1 cellular context compared by ENCODE assay signal in the genomic region with DNA sequence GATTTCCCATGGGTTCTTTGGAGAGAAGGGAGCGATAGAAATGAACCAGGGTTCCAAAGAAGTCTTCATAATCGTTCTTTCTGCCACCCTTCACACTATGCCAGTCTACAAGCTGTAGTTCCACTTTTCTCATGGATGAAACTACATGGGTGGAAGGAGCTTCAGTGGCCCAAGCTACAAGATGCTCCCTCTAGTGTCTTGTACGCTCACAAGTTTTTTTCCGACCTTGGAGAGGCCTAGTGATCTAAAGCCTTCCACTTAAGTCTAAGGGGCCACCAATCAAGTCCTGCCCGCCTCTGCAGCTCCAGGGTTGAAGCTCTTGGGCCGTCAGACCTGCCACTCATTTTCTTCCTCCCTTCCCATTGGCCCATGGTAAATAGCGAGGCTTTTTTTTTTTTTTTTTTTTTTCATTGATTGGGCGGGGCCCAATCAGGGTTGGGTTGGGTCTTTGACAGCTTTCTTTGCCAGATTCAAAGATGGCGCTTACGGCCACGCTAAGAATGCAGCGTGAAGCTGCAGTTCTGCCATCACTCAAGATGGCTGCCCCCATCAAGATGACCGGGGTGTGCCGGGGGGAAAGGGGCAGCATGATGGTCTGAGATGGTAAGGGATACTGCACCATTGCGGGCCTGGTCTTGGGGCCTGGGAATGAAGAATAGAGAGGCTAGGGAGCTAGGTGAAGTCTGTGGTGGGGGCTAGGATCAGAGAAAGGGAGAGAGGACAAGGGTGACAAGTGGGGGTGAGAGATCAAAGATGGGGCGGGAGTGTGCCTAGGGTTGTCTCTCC.
TF ChIP-seq lines count a peak whose summit lies in the region.

Gene TOMM40L (plus strand): TSS at position 527 of the 786 bp plus-strand sequence. CDS start 430 bp downstream, outside the sequence.

TF ChIP-seq in GM12878, 131 proteins besides CTCF, POLR2A, EP300 and RAD21 (continued from another document and continues in another):
- TF ChIP-seq NR2C2 (IDR thresholded peaks at IDR 0.05; ENCODE audit: borderline replicate concordance, control insufficient read depth, insufficient read length, low read depth) (no peak), MXI1 (IDR thresholded peaks at IDR 0.05; ENCODE audit: low read depth, low read length) (peak; percentile 91), SP1 (IDR thresholded peaks at IDR 0.05; ENCODE audit: low read depth, low read length) (peak; percentile 96), E2F4 (IDR thresholded peaks at IDR 0.05; ENCODE audit: low read depth, low read length) (no peak), YY1 (IDR thresholded peaks at IDR 0.05; ENCODE audit: low read depth, low read length) (peak; percentile 100), IRF3 (IDR thresholded peaks at IDR 0.05) (peak; percentile 85), ATF7 (IDR thresholded peaks at IDR 0.05; ENCODE audit: low read depth) (peak; percentile 34; the same call in 1 of the 2 replicates), CREM (IDR thresholded peaks at IDR 0.05; ENCODE audit: low read depth) (no peak), POLR2AphosphoS2 (IDR thresholded peaks at IDR 0.05; ENCODE audit: low read depth, low read length) (no peak), RB1 (IDR thresholded peaks at IDR 0.05; ENCODE audit: borderline replicate concordance) (no peak), NFIC (IDR thresholded peaks at IDR 0.05; ENCODE audit: low read depth, low read length) (no peak), SMAD1 (IDR thresholded peaks at IDR 0.05; ENCODE audit: low read depth, partially characterized antibody) (no peak), ZBTB33 (IDR thresholded peaks at IDR 0.05) (no peak), MYC (IDR thresholded peaks at IDR 0.05; ENCODE audit: insufficient read depth, insufficient read length, insufficient replicate concordance, low read length, severe bottlenecking) (no peak), E2F8 (IDR thresholded peaks at IDR 0.05; ENCODE audit: low read depth, partially characterized antibody) (no peak), MEF2A (IDR thresholded peaks at IDR 0.05; ENCODE audit: insufficient read depth, low read depth, low read length) (no peak), SREBF1 (IDR thresholded peaks at IDR 0.05; ENCODE audit: low read length) (no peak), SRF (IDR thresholded peaks at IDR 0.05; ENCODE audit: low read depth in 2 of 2, low read length in 2 of 2) (no peak), ASH2L (IDR thresholded peaks at IDR 0.05; ENCODE audit: borderline replicate concordance, low read depth) (no peak), NR2C1 (IDR thresholded peaks at IDR 0.05) (peak; percentile 90), RELA (IDR thresholded peaks at IDR 0.05; ENCODE audit: borderline replicate concordance, partially characterized antibody) (peak; percentile 13), PAX5 (IDR thresholded peaks at IDR 0.05; ENCODE audit: borderline replicate concordance, low read depth, low read length) (no peak), BCL3 (IDR thresholded peaks at IDR 0.05; ENCODE audit: borderline replicate concordance, insufficient read depth, low read depth, low read length, poor library complexity, severe bottlenecking) (no peak), CBX5 (IDR thresholded peaks at IDR 0.05; ENCODE audit: low read depth) (no peak), STAT3 (IDR thresholded peaks at IDR 0.05; ENCODE audit: low read depth, low read length) (no peak), PML (IDR thresholded peaks at IDR 0.05; ENCODE audit: low read length) (no peak)
- TF ChIP-seq, protein P1, sequence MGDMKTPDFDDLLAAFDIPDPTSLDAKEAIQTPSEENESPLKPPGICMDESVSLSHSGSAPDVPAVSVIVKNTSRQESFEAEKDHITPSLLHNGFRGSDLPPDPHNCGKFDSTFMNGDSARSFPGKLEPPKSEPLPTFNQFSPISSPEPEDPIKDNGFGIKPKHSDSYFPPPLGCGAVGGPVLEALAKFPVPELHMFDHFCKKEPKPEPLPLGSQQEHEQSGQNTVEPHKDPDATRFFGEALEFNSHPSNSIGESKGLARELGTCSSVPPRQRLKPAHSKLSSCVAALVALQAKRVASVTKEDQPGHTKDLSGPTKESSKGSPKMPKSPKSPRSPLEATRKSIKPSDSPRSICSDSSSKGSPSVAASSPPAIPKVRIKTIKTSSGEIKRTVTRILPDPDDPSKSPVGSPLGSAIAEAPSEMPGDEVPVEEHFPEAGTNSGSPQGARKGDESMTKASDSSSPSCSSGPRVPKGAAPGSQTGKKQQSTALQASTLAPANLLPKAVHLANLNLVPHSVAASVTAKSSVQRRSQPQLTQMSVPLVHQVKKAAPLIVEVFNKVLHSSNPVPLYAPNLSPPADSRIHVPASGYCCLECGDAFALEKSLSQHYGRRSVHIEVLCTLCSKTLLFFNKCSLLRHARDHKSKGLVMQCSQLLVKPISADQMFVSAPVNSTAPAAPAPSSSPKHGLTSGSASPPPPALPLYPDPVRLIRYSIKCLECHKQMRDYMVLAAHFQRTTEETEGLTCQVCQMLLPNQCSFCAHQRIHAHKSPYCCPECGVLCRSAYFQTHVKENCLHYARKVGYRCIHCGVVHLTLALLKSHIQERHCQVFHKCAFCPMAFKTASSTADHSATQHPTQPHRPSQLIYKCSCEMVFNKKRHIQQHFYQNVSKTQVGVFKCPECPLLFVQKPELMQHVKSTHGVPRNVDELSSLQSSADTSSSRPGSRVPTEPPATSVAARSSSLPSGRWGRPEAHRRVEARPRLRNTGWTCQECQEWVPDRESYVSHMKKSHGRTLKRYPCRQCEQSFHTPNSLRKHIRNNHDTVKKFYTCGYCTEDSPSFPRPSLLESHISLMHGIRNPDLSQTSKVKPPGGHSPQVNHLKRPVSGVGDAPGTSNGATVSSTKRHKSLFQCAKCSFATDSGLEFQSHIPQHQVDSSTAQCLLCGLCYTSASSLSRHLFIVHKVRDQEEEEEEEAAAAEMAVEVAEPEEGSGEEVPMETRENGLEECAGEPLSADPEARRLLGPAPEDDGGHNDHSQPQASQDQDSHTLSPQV (IDR thresholded peaks at IDR 0.05): no peak
- TF ChIP-seq, protein P2, sequence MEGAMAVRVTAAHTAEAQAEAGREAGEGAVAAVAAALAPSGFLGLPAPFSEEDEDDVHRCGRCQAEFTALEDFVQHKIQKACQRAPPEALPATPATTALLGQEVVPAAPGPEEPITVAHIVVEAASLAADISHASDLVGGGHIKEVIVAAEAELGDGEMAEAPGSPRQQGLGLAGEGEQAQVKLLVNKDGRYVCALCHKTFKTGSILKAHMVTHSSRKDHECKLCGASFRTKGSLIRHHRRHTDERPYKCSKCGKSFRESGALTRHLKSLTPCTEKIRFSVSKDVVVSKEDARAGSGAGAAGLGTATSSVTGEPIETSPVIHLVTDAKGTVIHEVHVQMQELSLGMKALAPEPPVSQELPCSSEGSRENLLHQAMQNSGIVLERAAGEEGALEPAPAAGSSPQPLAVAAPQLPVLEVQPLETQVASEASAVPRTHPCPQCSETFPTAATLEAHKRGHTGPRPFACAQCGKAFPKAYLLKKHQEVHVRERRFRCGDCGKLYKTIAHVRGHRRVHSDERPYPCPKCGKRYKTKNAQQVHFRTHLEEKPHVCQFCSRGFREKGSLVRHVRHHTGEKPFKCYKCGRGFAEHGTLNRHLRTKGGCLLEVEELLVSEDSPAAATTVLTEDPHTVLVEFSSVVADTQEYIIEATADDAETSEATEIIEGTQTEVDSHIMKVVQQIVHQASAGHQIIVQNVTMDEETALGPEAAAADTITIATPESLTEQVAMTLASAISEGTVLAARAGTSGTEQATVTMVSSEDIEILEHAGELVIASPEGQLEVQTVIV (IDR thresholded peaks at IDR 0.05; ENCODE audit: borderline replicate concordance, partially characterized antibody): no peak
- TF ChIP-seq, protein P3, sequence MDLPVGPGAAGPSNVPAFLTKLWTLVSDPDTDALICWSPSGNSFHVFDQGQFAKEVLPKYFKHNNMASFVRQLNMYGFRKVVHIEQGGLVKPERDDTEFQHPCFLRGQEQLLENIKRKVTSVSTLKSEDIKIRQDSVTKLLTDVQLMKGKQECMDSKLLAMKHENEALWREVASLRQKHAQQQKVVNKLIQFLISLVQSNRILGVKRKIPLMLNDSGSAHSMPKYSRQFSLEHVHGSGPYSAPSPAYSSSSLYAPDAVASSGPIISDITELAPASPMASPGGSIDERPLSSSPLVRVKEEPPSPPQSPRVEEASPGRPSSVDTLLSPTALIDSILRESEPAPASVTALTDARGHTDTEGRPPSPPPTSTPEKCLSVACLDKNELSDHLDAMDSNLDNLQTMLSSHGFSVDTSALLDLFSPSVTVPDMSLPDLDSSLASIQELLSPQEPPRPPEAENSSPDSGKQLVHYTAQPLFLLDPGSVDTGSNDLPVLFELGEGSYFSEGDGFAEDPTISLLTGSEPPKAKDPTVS (IDR thresholded peaks at IDR 0.05; ENCODE audit: low read depth, low read length): no peak
- TF ChIP-seq, protein P4, sequence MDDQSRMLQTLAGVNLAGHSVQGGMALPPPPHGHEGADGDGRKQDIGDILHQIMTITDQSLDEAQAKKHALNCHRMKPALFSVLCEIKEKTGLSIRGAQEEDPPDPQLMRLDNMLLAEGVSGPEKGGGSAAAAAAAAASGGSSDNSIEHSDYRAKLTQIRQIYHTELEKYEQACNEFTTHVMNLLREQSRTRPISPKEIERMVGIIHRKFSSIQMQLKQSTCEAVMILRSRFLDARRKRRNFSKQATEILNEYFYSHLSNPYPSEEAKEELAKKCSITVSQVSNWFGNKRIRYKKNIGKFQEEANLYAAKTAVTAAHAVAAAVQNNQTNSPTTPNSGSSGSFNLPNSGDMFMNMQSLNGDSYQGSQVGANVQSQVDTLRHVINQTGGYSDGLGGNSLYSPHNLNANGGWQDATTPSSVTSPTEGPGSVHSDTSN (IDR thresholded peaks at IDR 0.05; ENCODE audit: insufficient replicate concordance, low read depth, low read length): peak; percentile 98
